33 cellular contexts compared by ENCODE assay signal in genomic region chr9:136486823-136487620, GRCh38.
"Had no signal": no experiment of that assay in that cellular context is flagged by ENCODE, and none has a peak within 500 bp of the region (broad histone marks: within the 10 kb centered on the region; RNA-seq: fewer than 3 reads in every experiment).

No MANE protein-coding gene starts in this region.

- H3K27me3 ChIP-seq: adrenal gland, body of pancreas, SJSA1 had no signal

- H3K4me3 ChIP-seq: adrenal gland, body of pancreas, K562, PC-9, SJSA1 had no signal

- H3K27ac Mint-ChIP-seq: activated CD4-positive, alpha-beta T cell treated with anti-CD3 and anti-CD28 coated beads, Interleukin-2, amount 10 ng/mL, durations not matched to agents 24 days and 14 days; activated CD8-positive, alpha-beta T cell treated with anti-CD3 and anti-CD28 coated beads for 36 hours; activated naive CD4-positive, alpha-beta T cell treated with anti-CD3 and anti-CD28 coated beads for 36 hours; activated T-helper 1 cell treated with anti-CD3 and anti-CD28 coated beads, Interleukin-12 subunit alpha, Interleukin-12 subunit beta, Interleukin-2, Interleukin-4 antibody, amounts not matched to agents 30 ng/mL and 10 ng/mL and 1 ng/mL, durations not matched to agents 14 hours and 24 hours and 36 hours; T-helper 1 cell treated with Interleukin-12 subunit alpha and Interleukin-12 subunit beta and Interleukin-4 antibody, amounts not matched to agents 30 μg/mL and 1 μg/mL, for 36 hours; T-helper 2 cell treated with Interferon-gamma antibody and Interleukin-4, amounts not matched to agents 5 μg/mL and 100 μg/mL, for 36 hours had no signal

- H3K27ac ChIP-seq: body of pancreas, PC-9, SJSA1 had no signal

- H3K36me3 ChIP-seq: adrenal gland had no signal

- H3K4me3 Mint-ChIP-seq: activated CD4-positive, alpha-beta T cell treated with anti-CD3 and anti-CD28 coated beads, Interleukin-2, amount 10 ng/mL, durations not matched to agents 24 days and 14 days; activated CD8-positive, alpha-beta T cell treated with anti-CD3 and anti-CD28 coated beads for 36 hours; activated naive CD4-positive, alpha-beta T cell treated with anti-CD3 and anti-CD28 coated beads for 36 hours; activated T-cell treated with anti-CD3 and anti-CD28 coated beads, Interleukin-2, amount 50 U/mL, for 4 hours; activated T-helper 1 cell treated with anti-CD3 and anti-CD28 coated beads, Interleukin-12 subunit alpha, Interleukin-12 subunit beta, Interleukin-2, Interleukin-4 antibody, amounts not matched to agents 30 ng/mL and 10 ng/mL and 1 ng/mL, durations not matched to agents 14 hours and 24 hours and 36 hours; T-helper 1 cell treated with Interleukin-12 subunit alpha and Interleukin-12 subunit beta and Interleukin-4 antibody, amounts not matched to agents 30 μg/mL and 1 μg/mL, for 36 hours; T-helper 2 cell treated with Interferon-gamma antibody and Interleukin-4, amounts not matched to agents 5 μg/mL and 100 μg/mL, for 36 hours had no signal

- FAIRE-seq: astrocyte, bronchial epithelial cell, K562, RCC 7860, TTC549 had no signal

- H2AFZ ChIP-seq: PC-9 had no signal

- DNase-seq: activated CD4-positive, alpha-beta T cell treated with anti-CD3 and anti-CD28 coated beads, Interleukin-2, amount 10 ng/mL, durations not matched to agents 24 days and 14 days; activated CD4-positive, alpha-beta T cell treated with anti-CD3 and anti-CD28 coated beads, Interleukin-2, amount 50 U/mL, for 4 hours; activated CD8-positive, alpha-beta T cell treated with anti-CD3 and anti-CD28 coated beads for 36 hours; activated gamma-delta T cell treated with Interleukin-2 at 50 U/mL for 16 hours; activated naive CD4-positive, alpha-beta T cell treated with anti-CD3 and anti-CD28 coated beads for 36 hours; activated T-cell treated with anti-CD3 and anti-CD28 coated beads, Interleukin-2, amount 50 U/mL, for 4 hours; body of pancreas; caudate nucleus; NCI-H1092 treated with DMSO at 0.1 percent for 48 hours; NCI-H1417; NCI-H146; NCI-H187; NCI-H2029 treated with DMSO at 0.1 percent for 48 hours; NCI-H2107; NCI-H2171; NCI-H510A; NCI-H526; NCI-H748 treated with DMSO at 0.1 percent for 48 hours; NK-92 treated with Interleukin-12 subunit alpha and Interleukin-12 subunit beta, amount 100 ng/mL, for 24 hours; PC-9; SHP77 treated with DMSO at 0.1 percent for 48 hours; SK-N-SH had no signal

- ATAC-seq: activated CD8-positive, alpha-beta T cell treated with anti-CD3 and anti-CD28 coated beads for 36 hours; activated naive CD4-positive, alpha-beta T cell treated with anti-CD3 and anti-CD28 coated beads, Interleukin-2, amount 50 U/mL, for 72 hours; activated T-cell treated with anti-CD3 and anti-CD28 coated beads, Interleukin-2, amount 50 U/mL, for 4 hours; body of pancreas; K562 had no signal

- H3K9me3 ChIP-seq: adrenal gland, body of pancreas, SJSA1, SK-N-SH had no signal

- H3K9me3 Mint-ChIP-seq: activated CD4-positive, alpha-beta T cell treated with anti-CD3 and anti-CD28 coated beads, Interleukin-2, amount 10 ng/mL, durations not matched to agents 24 days and 14 days; activated CD8-positive, alpha-beta T cell treated with anti-CD3 and anti-CD28 coated beads for 36 hours; activated naive CD4-positive, alpha-beta T cell treated with anti-CD3 and anti-CD28 coated beads for 36 hours; activated naive CD4-positive, alpha-beta T cell treated with anti-CD3 and anti-CD28 coated beads, Interleukin-2, amount 50 U/mL, for 72 hours; activated T-cell treated with anti-CD3 and anti-CD28 coated beads, Interleukin-2, amount 50 U/mL, for 4 hours; activated T-helper 1 cell treated with anti-CD3 and anti-CD28 coated beads, Interleukin-12 subunit alpha, Interleukin-12 subunit beta, Interleukin-2, Interleukin-4 antibody, amounts not matched to agents 30 ng/mL and 10 ng/mL and 1 ng/mL, durations not matched to agents 14 hours and 24 hours and 36 hours; T-helper 1 cell treated with Interleukin-12 subunit alpha and Interleukin-12 subunit beta and Interleukin-4 antibody, amounts not matched to agents 30 μg/mL and 1 μg/mL, for 36 hours; T-helper 2 cell treated with Interferon-gamma antibody and Interleukin-4, amounts not matched to agents 5 μg/mL and 100 μg/mL, for 36 hours had no signal

- H3K4me2 ChIP-seq: PC-9, SK-N-SH had no signal

- H3K9ac ChIP-seq: SK-N-SH had no signal
